Comparison of ENCODE assay signal across 16 cellular contexts in the genomic region with DNA sequence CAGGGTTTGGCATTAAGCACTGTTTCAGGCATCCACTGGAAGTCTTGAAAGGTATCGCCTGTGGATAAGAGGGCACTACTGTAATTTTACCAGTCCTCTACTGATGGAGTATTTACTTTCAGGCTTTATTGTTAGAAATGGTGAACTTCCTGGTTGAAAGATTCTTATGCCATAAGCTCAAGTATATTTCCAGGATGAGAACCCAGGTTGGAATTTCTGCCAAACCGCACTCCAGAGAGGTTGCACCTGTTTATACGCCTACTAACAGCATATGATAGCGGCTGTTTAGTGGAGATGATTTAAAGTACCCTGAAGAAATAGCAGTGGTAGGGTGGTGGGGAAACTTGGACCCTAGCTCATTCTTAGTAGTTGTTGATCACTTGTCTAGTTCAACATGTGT. TPM values are rescaled to one million over a fixed set of nuclear protein-coding genes. Genes with fewer than 3 reads are reported as not detected.
DNase-seq lines count a peak whose midpoint lies in the region; ATAC-seq lines count a peak whose summit lies in the region.
"Had no signal": no experiment of that assay in that cellular context is flagged by ENCODE, and none has a peak within 500 bp of the region (broad histone marks: within the 10 kb centered on the region; RNA-seq: fewer than 3 reads in every experiment).

No MANE protein-coding gene starts in this region.

- H3K4me1 Mint-ChIP-seq in stimulated activated naive CD8-positive, alpha-beta T cell treated with anti-CD3 and anti-CD28 coated beads, Interleukin-15, amount 100 ng/mL, for 72 hours = peaks cover 55% of the 10 kb centered on the region

- H3K27ac ChIP-seq in mucosa of rectum (ENCODE audit: low read depth in 2 of 2, low read length in 2 of 2) = peak overlapping the region; percentile 13 to 45
- H3K27ac ChIP-seq: vagina had no signal

- no peak overlapping the region for H3K27ac Mint-ChIP-seq in stimulated activated naive CD8-positive, alpha-beta T cell treated with anti-CD3 and anti-CD28 coated beads, Interleukin-15, amount 100 ng/mL, for 72 hours

- peak overlapping the region; percentile 27 to 49 for H3K4me3 ChIP-seq in mucosa of rectum (ENCODE audit: low read length in 2 of 2)
- H3K4me3 ChIP-seq: K562, vagina had no signal

- H3K4me1 ChIP-seq in mucosa of rectum (ENCODE audit: control insufficient read depth in 2 of 2, insufficient read depth in 2 of 2, low read length in 2 of 2) = peaks cover 41 to 59% of the 10 kb centered on the region in 2 donors

- DNase-seq in COLO668 (lab: John Stamatoyannopoulos, UW; ENCODE audit: unreplicated experiment) = peak; percentile 36
- peak; percentile 92 for DNase-seq in LHCN-M2 (ENCODE audit: low read depth)
- peak; percentile 45 for DNase-seq in NCI-H69 (lab: John Stamatoyannopoulos, UW)
- no peak for DNase-seq in stimulated activated naive CD8-positive, alpha-beta T cell treated with anti-CD3 and anti-CD28 coated beads, Interleukin-15, amount 100 ng/mL, for 72 hours
- no peak for DNase-seq in NCI-H2227 (lab: John Stamatoyannopoulos, UW; ENCODE audit: unreplicated experiment)
- no peak for DNase-seq in stimulated activated CD4-positive, alpha-beta T cell treated with anti-CD3 and anti-CD28 coated beads, Interleukin-12 subunit alpha, Interleukin-12 subunit beta, amount 100 ng/mL, for 4 hours
- DNase-seq: activated naive CD4-positive, alpha-beta T cell; HCEC 1CT; NK-92 treated with Interleukin-12 subunit alpha and Interleukin-12 subunit beta, amount 100 ng/mL, for 24 hours; posterior cingulate gyrus; SHP77 treated with DMSO at 0.1 percent for 48 hours; stimulated activated naive CD8-positive, alpha-beta T cell treated with anti-CD3 and anti-CD28 coated beads, Interleukin-15, Interleukin-2, amounts not matched to agents 100 U/mL and 50 U/mL, for 24 hours had no signal

- no peaks in the 10 kb centered on the region for H3K27me3 Mint-ChIP-seq in stimulated activated naive CD8-positive, alpha-beta T cell treated with anti-CD3 and anti-CD28 coated beads, Interleukin-15, amount 100 ng/mL, for 72 hours

- H3K9me3 ChIP-seq in mucosa of rectum (ENCODE audit: control insufficient read depth in 2 of 2, low read length in 2 of 2) = no peaks in the 10 kb centered on the region
- H3K9me3 ChIP-seq: vagina had no signal

- H3K4me3 Mint-ChIP-seq in stimulated activated naive CD8-positive, alpha-beta T cell treated with anti-CD3 and anti-CD28 coated beads, Interleukin-15, amount 100 ng/mL, for 72 hours = no peak overlapping the region

- H3K9ac ChIP-seq in mucosa of rectum (ENCODE audit: low read depth in 1 of 2, low read length in 2 of 2) = no peak overlapping the region

- ATAC-seq in GM21619 (IDR thresholded peaks at IDR 0.05; ENCODE audit: unreplicated experiment) = no peak
- ATAC-seq in stimulated activated naive CD8-positive, alpha-beta T cell treated with anti-CD3 and anti-CD28 coated beads, Interleukin-15, amount 100 ng/mL, for 72 hours = no peak
- ATAC-seq: K562 had no signal

- H3K36me3 ChIP-seq in mucosa of rectum (ENCODE audit: control insufficient read depth in 2 of 2, insufficient read depth in 2 of 2, low read length in 2 of 2) = no peaks in the 10 kb centered on the region
- H3K36me3 ChIP-seq: vagina had no signal

- no peaks in the 10 kb centered on the region for H3K27me3 ChIP-seq in mucosa of rectum (ENCODE audit: control insufficient read depth in 2 of 2, insufficient read depth in 2 of 2, low read length in 2 of 2)
- H3K27me3 ChIP-seq: vagina had no signal

- no peaks in the 10 kb centered on the region for H3K9me3 Mint-ChIP-seq in stimulated activated naive CD8-positive, alpha-beta T cell treated with anti-CD3 and anti-CD28 coated beads, Interleukin-15, amount 100 ng/mL, for 72 hours

RNA-seq across cellular contexts. Expression of gene FNIP2, which starts 9.9 kb away (rescaled TPM):
- 15.1 and 17.6 TPM in 2 replicates for total RNA-seq in LHCN-M2 (2014; rRNA removed)
- 6.8 TPM for polyA plus RNA-seq in LHCN-M2 (2012)

RNA-seq across cellular contexts. Expression of gene PPID, which starts 55.5 kb away (rescaled TPM):
- 31.5 and 35.5 TPM in 2 replicates for total RNA-seq in LHCN-M2 (2014; rRNA removed)
- polyA plus RNA-seq in LHCN-M2 (2012) = 18.0 TPM

Comparison
In these comparisons a context has a peak if more than half of its experiments do, and no peak if none do; other contexts are left out.
1. DNase-seq: peak in COLO668 (single experiment), LHCN-M2 (single experiment) and NCI-H69 (single experiment); none in stimulated activated naive CD8-positive, alpha-beta T cell treated with anti-CD3 and anti-CD28 coated beads, Interleukin-15, amount 100 ng/mL, for 72 hours (0 of 2), NCI-H2227 (single experiment) and stimulated activated CD4-positive, alpha-beta T cell treated with anti-CD3 and anti-CD28 coated beads, Interleukin-12 subunit alpha, Interleukin-12 subunit beta, amount 100 ng/mL, for 4 hours (single experiment).